In the genomic region with DNA sequence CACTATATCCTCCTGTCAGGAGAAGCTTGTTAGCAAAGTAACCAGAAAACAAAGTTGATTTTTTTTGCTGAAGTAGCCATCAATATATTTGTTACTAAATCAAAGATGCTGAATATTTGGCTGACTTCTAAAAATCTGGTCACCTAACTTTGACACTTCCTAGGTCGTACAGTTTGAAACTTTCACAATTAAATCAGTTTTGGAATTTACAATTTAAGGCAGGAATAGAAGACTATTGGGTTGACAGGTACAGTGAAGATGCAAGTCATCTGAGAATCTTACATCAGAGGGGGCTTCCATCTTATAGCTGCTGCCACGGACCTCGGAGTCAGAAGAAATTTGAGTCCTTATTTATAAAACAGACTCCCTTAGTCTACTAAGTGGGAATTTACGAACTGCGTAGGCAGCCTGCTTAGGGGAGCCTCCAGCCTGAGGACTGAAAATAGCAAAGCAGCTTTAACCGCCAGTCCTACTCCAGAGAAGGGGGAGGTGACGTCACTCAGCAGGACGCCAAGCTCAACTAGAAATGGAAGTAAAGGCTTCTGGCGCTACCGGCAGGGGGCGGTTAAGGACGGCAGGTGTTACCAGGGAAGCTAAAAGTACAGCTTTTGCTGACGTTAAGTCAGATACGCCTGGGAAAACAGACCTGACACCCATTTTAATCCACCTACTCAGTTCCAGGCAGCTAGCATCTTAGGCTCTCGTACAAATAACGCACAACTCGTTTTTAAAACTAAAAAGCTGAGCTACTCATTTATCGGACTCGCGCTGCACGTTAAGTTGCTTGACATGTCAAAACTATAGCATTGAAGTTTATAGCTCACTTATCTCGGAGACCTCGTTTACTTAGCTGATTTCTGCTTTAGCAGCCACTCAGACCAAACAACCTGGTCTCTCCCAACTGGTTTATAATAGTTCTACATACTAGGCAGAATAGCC, we compare ENCODE assay signal across 1 cellular context.
A peak's percentile ranks its signal among the peaks of the same experiment; 100 is the strongest.
TF ChIP-seq lines count a peak whose summit lies in the region.

No MANE protein-coding gene starts in this region.

TF ChIP-seq in GM12878, 131 proteins besides CTCF, POLR2A, EP300 and RAD21 (continued from another document and continues in another):
- TF ChIP-seq FOXM1 (IDR thresholded peaks at IDR 0.05; ENCODE audit: low read depth, low read length) (peak; percentile 21; the same call in 1 of the 2 replicates), ZSCAN29 (IDR thresholded peaks at IDR 0.05) (peak; percentile 50; the same call in 1 of the 2 replicates), SIN3A (IDR thresholded peaks at IDR 0.05; ENCODE audit: low read depth, low read length) (peak; percentile 55), TBL1XR1 (IDR thresholded peaks at IDR 0.05; ENCODE audit: low read depth, low read length) (peak; percentile 14; the same call in 1 of the 2 replicates), SMARCA5 (IDR thresholded peaks at IDR 0.05) (peak; percentile 74; the same call in 1 of the 2 replicates), NFIC (IDR thresholded peaks at IDR 0.05; ENCODE audit: low read depth, low read length) (peak; percentile 24; the same call in 1 of the 2 replicates), CEBPB (IDR thresholded peaks at IDR 0.05; ENCODE audit: borderline replicate concordance in 1 of 2, low read depth in 2 of 2, low read length in 2 of 2) (0 out of 4 replicates have a peak, but pooled peaks of 1 of the 2 experiments have one; percentile 52), KDM1A (IDR thresholded peaks at IDR 0.05; ENCODE audit: borderline replicate concordance) (no peak), MEF2A (IDR thresholded peaks at IDR 0.05; ENCODE audit: insufficient read depth, low read depth, low read length) (peak; percentile 30; the same call in 1 of the 2 replicates), EED (IDR thresholded peaks at IDR 0.05; ENCODE audit: low read depth) (peak; percentile 58), TARDBP (IDR thresholded peaks at IDR 0.05; ENCODE audit: borderline replicate concordance) (peak; percentile 39; the same call in 1 of the 2 replicates), DPF2 (IDR thresholded peaks at IDR 0.05) (peak; percentile 57), SMC3 (IDR thresholded peaks at IDR 0.05; ENCODE audit: borderline replicate concordance, low read length) (peak; percentile 40; the same call in 1 of the 2 replicates), BMI1 (IDR thresholded peaks at IDR 0.05; ENCODE audit: borderline replicate concordance) (peak; percentile 75; the same call in 1 of the 2 replicates), TCF3 (IDR thresholded peaks at IDR 0.05; ENCODE audit: borderline replicate concordance, insufficient read depth, low read depth, low read length) (peak; percentile 88; the same call in 1 of the 2 replicates), RB1 (IDR thresholded peaks at IDR 0.05; ENCODE audit: borderline replicate concordance) (peak; percentile 77; the same call in 1 of the 2 replicates), NBN (IDR thresholded peaks at IDR 0.05) (peak; percentile 95), STAT1 (conservative IDR thresholded peaks at IDR 0.05) (no peak; the same call in 1 of the 2 replicates), YY1 (IDR thresholded peaks at IDR 0.05; ENCODE audit: low read depth, low read length) (peak; percentile 84), SRF (IDR thresholded peaks at IDR 0.05; ENCODE audit: low read depth in 2 of 2, low read length in 2 of 2) (peak in 1 of 2 experiments; percentile 19; a peak in 1 of 4 replicates), ZNF384 (IDR thresholded peaks at IDR 0.05; ENCODE audit: borderline replicate concordance, low read depth, low read length) (no peak), TCF12 (IDR thresholded peaks at IDR 0.05; ENCODE audit: low read depth, low read length) (peak; percentile 95), WRNIP1 (IDR thresholded peaks at IDR 0.05; ENCODE audit: borderline replicate concordance, low read depth, low read length) (0 out of 2 replicates have a peak, but pooled peaks have one; percentile 90), NRF1 (conservative IDR thresholded peaks at IDR 0.05; ENCODE audit: low read depth, low read length) (no peak), IKZF1 (conservative IDR thresholded peaks at IDR 0.05) (peak; percentile 75; the same call in 1 of the 2 replicates), MYB (IDR thresholded peaks at IDR 0.05; ENCODE audit: borderline replicate concordance, low read depth, low read length) (0 out of 2 replicates have a peak, but pooled peaks have one; percentile 67), JUND (IDR thresholded peaks at IDR 0.05; ENCODE audit: low read depth, low read length) (peak; percentile 94)
- TF ChIP-seq, protein P1, sequence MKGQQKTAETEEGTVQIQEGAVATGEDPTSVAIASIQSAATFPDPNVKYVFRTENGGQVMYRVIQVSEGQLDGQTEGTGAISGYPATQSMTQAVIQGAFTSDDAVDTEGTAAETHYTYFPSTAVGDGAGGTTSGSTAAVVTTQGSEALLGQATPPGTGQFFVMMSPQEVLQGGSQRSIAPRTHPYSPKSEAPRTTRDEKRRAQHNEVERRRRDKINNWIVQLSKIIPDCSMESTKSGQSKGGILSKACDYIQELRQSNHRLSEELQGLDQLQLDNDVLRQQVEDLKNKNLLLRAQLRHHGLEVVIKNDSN (IDR thresholded peaks at IDR 0.05; ENCODE audit: borderline replicate concordance, extremely low read length, insufficient read depth, low read depth, low read length) = no peak
- TF ChIP-seq, protein P2, sequence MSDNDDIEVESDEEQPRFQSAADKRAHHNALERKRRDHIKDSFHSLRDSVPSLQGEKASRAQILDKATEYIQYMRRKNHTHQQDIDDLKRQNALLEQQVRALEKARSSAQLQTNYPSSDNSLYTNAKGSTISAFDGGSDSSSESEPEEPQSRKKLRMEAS (IDR thresholded peaks at IDR 0.05; ENCODE audit: low read depth, low read length) = 0 out of 2 replicates have a peak, but pooled peaks have one; percentile 33
- TF ChIP-seq, protein P3, sequence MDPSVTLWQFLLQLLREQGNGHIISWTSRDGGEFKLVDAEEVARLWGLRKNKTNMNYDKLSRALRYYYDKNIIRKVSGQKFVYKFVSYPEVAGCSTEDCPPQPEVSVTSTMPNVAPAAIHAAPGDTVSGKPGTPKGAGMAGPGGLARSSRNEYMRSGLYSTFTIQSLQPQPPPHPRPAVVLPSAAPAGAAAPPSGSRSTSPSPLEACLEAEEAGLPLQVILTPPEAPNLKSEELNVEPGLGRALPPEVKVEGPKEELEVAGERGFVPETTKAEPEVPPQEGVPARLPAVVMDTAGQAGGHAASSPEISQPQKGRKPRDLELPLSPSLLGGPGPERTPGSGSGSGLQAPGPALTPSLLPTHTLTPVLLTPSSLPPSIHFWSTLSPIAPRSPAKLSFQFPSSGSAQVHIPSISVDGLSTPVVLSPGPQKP (IDR thresholded peaks at IDR 0.05; ENCODE audit: low read depth, low read length) = no peak
- TF ChIP-seq, protein P4, sequence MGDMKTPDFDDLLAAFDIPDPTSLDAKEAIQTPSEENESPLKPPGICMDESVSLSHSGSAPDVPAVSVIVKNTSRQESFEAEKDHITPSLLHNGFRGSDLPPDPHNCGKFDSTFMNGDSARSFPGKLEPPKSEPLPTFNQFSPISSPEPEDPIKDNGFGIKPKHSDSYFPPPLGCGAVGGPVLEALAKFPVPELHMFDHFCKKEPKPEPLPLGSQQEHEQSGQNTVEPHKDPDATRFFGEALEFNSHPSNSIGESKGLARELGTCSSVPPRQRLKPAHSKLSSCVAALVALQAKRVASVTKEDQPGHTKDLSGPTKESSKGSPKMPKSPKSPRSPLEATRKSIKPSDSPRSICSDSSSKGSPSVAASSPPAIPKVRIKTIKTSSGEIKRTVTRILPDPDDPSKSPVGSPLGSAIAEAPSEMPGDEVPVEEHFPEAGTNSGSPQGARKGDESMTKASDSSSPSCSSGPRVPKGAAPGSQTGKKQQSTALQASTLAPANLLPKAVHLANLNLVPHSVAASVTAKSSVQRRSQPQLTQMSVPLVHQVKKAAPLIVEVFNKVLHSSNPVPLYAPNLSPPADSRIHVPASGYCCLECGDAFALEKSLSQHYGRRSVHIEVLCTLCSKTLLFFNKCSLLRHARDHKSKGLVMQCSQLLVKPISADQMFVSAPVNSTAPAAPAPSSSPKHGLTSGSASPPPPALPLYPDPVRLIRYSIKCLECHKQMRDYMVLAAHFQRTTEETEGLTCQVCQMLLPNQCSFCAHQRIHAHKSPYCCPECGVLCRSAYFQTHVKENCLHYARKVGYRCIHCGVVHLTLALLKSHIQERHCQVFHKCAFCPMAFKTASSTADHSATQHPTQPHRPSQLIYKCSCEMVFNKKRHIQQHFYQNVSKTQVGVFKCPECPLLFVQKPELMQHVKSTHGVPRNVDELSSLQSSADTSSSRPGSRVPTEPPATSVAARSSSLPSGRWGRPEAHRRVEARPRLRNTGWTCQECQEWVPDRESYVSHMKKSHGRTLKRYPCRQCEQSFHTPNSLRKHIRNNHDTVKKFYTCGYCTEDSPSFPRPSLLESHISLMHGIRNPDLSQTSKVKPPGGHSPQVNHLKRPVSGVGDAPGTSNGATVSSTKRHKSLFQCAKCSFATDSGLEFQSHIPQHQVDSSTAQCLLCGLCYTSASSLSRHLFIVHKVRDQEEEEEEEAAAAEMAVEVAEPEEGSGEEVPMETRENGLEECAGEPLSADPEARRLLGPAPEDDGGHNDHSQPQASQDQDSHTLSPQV (IDR thresholded peaks at IDR 0.05) = 0 out of 2 replicates have a peak, but pooled peaks have one; percentile 52
- TF ChIP-seq, protein P5, sequence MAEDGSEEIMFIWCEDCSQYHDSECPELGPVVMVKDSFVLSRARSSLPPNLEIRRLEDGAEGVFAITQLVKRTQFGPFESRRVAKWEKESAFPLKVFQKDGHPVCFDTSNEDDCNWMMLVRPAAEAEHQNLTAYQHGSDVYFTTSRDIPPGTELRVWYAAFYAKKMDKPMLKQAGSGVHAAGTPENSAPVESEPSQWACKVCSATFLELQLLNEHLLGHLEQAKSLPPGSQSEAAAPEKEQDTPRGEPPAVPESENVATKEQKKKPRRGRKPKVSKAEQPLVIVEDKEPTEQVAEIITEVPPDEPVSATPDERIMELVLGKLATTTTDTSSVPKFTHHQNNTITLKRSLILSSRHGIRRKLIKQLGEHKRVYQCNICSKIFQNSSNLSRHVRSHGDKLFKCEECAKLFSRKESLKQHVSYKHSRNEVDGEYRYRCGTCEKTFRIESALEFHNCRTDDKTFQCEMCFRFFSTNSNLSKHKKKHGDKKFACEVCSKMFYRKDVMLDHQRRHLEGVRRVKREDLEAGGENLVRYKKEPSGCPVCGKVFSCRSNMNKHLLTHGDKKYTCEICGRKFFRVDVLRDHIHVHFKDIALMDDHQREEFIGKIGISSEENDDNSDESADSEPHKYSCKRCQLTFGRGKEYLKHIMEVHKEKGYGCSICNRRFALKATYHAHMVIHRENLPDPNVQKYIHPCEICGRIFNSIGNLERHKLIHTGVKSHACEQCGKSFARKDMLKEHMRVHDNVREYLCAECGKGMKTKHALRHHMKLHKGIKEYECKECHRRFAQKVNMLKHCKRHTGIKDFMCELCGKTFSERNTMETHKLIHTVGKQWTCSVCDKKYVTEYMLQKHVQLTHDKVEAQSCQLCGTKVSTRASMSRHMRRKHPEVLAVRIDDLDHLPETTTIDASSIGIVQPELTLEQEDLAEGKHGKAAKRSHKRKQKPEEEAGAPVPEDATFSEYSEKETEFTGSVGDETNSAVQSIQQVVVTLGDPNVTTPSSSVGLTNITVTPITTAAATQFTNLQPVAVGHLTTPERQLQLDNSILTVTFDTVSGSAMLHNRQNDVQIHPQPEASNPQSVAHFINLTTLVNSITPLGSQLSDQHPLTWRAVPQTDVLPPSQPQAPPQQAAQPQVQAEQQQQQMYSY (CRISPR knock-in tag; IDR thresholded peaks at IDR 0.05) = peak; percentile 94
- TF ChIP-seq, protein P6, sequence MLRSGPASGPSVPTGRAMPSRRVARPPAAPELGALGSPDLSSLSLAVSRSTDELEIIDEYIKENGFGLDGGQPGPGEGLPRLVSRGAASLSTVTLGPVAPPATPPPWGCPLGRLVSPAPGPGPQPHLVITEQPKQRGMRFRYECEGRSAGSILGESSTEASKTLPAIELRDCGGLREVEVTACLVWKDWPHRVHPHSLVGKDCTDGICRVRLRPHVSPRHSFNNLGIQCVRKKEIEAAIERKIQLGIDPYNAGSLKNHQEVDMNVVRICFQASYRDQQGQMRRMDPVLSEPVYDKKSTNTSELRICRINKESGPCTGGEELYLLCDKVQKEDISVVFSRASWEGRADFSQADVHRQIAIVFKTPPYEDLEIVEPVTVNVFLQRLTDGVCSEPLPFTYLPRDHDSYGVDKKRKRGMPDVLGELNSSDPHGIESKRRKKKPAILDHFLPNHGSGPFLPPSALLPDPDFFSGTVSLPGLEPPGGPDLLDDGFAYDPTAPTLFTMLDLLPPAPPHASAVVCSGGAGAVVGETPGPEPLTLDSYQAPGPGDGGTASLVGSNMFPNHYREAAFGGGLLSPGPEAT (IDR thresholded peaks at IDR 0.05; ENCODE audit: low read depth) = peak; percentile 59
- TF ChIP-seq, protein P7, sequence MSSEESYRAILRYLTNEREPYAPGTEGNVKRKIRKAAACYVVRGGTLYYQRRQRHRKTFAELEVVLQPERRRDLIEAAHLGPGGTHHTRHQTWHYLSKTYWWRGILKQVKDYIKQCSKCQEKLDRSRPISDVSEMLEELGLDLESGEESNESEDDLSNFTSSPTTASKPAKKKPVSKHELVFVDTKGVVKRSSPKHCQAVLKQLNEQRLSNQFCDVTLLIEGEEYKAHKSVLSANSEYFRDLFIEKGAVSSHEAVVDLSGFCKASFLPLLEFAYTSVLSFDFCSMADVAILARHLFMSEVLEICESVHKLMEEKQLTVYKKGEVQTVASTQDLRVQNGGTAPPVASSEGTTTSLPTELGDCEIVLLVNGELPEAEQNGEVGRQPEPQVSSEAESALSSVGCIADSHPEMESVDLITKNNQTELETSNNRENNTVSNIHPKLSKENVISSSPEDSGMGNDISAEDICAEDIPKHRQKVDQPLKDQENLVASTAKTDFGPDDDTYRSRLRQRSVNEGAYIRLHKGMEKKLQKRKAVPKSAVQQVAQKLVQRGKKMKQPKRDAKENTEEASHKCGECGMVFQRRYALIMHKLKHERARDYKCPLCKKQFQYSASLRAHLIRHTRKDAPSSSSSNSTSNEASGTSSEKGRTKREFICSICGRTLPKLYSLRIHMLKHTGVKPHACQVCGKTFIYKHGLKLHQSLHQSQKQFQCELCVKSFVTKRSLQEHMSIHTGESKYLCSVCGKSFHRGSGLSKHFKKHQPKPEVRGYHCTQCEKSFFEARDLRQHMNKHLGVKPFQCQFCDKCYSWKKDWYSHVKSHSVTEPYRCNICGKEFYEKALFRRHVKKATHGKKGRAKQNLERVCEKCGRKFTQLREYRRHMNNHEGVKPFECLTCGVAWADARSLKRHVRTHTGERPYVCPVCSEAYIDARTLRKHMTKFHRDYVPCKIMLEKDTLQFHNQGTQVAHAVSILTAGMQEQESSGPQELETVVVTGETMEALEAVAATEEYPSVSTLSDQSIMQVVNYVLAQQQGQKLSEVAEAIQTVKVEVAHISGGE (CRISPR knock-in tag; IDR thresholded peaks at IDR 0.05) = no peak; the same call in 1 of the 2 replicates
- TF ChIP-seq, protein P8, sequence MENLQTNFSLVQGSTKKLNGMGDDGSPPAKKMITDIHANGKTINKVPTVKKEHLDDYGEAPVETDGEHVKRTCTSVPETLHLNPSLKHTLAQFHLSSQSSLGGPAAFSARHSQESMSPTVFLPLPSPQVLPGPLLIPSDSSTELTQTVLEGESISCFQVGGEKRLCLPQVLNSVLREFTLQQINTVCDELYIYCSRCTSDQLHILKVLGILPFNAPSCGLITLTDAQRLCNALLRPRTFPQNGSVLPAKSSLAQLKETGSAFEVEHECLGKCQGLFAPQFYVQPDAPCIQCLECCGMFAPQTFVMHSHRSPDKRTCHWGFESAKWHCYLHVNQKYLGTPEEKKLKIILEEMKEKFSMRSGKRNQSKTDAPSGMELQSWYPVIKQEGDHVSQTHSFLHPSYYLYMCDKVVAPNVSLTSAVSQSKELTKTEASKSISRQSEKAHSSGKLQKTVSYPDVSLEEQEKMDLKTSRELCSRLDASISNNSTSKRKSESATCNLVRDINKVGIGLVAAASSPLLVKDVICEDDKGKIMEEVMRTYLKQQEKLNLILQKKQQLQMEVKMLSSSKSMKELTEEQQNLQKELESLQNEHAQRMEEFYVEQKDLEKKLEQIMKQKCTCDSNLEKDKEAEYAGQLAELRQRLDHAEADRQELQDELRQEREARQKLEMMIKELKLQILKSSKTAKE (IDR thresholded peaks at IDR 0.05; ENCODE audit: low read depth, poor library complexity, severe bottlenecking) = peak; percentile 37
